Comparison of ENCODE assay signal across 17 cellular contexts in genomic region chr4:176760468-176760867, GRCh38. TPM values are rescaled to one million over a fixed set of nuclear protein-coding genes. Genes with fewer than 3 reads are reported as not detected.
DNase-seq lines count a peak whose midpoint lies in the region; ATAC-seq and TF ChIP-seq lines count a peak whose summit lies in the region.
"Had no signal": no experiment of that assay in that cellular context is flagged by ENCODE, and none has a peak within 500 bp of the region (broad histone marks: within the 10 kb centered on the region; RNA-seq: fewer than 3 reads in every experiment).

No MANE protein-coding gene starts in this region.

- no peak overlapping the region for H2BK120ac ChIP-seq in neuronal stem cell (ENCODE audit: low read depth, low read length)

- no peak overlapping the region for H3K23ac ChIP-seq in neuronal stem cell (ENCODE audit: low read depth, low read length, poor library complexity)

- H4K91ac ChIP-seq in neuronal stem cell (ENCODE audit: low read depth, low read length, poor library complexity): no peak overlapping the region

- no peak overlapping the region for H3K18ac ChIP-seq in neuronal stem cell (ENCODE audit: low read length)

- no peak overlapping the region for H2BK12ac ChIP-seq in neuronal stem cell (ENCODE audit: low read length)

- TF ChIP-seq EP300 in SK-N-SH (IDR thresholded peaks at IDR 0.05; ENCODE audit: borderline replicate concordance in 1 of 2, low read depth in 1 of 2, low read length in 1 of 2): no peak

- no peak overlapping the region for H2BK5ac ChIP-seq in neuronal stem cell (ENCODE audit: low read length)

- H3K36me3 ChIP-seq in SK-N-SH (replicated peaks in 1 of 2; ENCODE audit: control insufficient read depth in 1 of 2, insufficient read depth in 2 of 2, low read length in 1 of 2): peaks cover 0 to 35% of the 10 kb centered on the region in 2 experiments
- peaks cover 4% of the 10 kb centered on the region; the same call in 1 of the 2 replicates for H3K36me3 ChIP-seq in SJSA1
- no peaks in the 10 kb centered on the region for H3K36me3 ChIP-seq in neuronal stem cell (replicated peaks in 1 of 2; ENCODE audit: control insufficient read depth in 2 of 2, insufficient read depth in 2 of 2, low read length in 2 of 2)
- H3K36me3 ChIP-seq: BLaER1 had no signal

- peaks cover 100% of the 10 kb centered on the region for H3K79me2 ChIP-seq in SK-N-SH (ENCODE audit: insufficient read depth)

- H3K9me2 ChIP-seq in SK-N-SH: no peaks in the 10 kb centered on the region

- peak overlapping the region; percentile 39 to 82; a peak in 3 of 4 replicates for H3K27ac ChIP-seq in SK-N-SH (ENCODE audit: low read depth in 2 of 2, low read length in 1 of 2)
- H3K27ac ChIP-seq in SJSA1: 0 out of 2 replicates have a peak overlapping the region, but pooled peaks have one; percentile 0
- no peak overlapping the region for H3K27ac ChIP-seq in neuronal stem cell (replicated peaks; ENCODE audit: low read length)
- H3K27ac ChIP-seq: 22Rv1, BLaER1, HL-60 had no signal

- H4K8ac ChIP-seq in neuronal stem cell (ENCODE audit: low read depth, low read length): no peak overlapping the region

- no peak for TF ChIP-seq RAD21 in SK-N-SH (IDR thresholded peaks at IDR 0.05; ENCODE audit: low read length)

- H3K79me1 ChIP-seq in neuronal stem cell (ENCODE audit: low read depth, low read length): no peaks in the 10 kb centered on the region

- H2AFZ ChIP-seq in SK-N-SH (ENCODE audit: low read depth) (no peak overlapping the region), neuronal stem cell (ENCODE audit: low read length) (no peak overlapping the region)

- no peak for TF ChIP-seq CTCF in SK-N-SH (IDR thresholded peaks at IDR 0.05)
- no peak for TF ChIP-seq CTCF in fibroblast of pulmonary artery (IDR thresholded peaks at IDR 0.05; ENCODE audit: low read length, missing control alignments)

- H3K9me3 ChIP-seq in SK-N-SH: 0 out of 2 replicates have a peak, but pooled peaks cover 4% of the 10 kb centered on the region
- no peaks in the 10 kb centered on the region for H3K9me3 ChIP-seq in SJSA1 (replicated peaks)
- H3K9me3 ChIP-seq in neuronal stem cell (replicated peaks in 1 of 2; ENCODE audit: control insufficient read depth in 2 of 2, insufficient read depth in 1 of 2, low read depth in 1 of 2, low read length in 2 of 2): no peaks in the 10 kb centered on the region
- H3K9me3 ChIP-seq: BLaER1, Caco-2 had no signal

- H3K27me3 ChIP-seq in SK-N-SH (ENCODE audit: insufficient read depth) (no peaks in the 10 kb centered on the region), SJSA1 (replicated peaks) (no peaks in the 10 kb centered on the region), neuronal stem cell (ENCODE audit: control insufficient read depth in 3 of 3, insufficient read depth in 3 of 3, low read depth in 1 of 3, low read length in 3 of 3) (no peaks in the 10 kb centered on the region)
- H3K27me3 ChIP-seq: BLaER1 had no signal

- H3K4me1 ChIP-seq in SK-N-SH (ENCODE audit: control insufficient read depth in 1 of 2, insufficient read depth in 2 of 2, low read depth in 1 of 2, low read length in 1 of 2) (peaks cover 0 to 17% of the 10 kb centered on the region in 2 experiments; a peak in 3 of 4 replicates), SJSA1 (replicated peaks) (peaks cover 39% of the 10 kb centered on the region), neuronal stem cell (ENCODE audit: control insufficient read depth in 2 of 2, insufficient read depth in 1 of 2, low read depth in 1 of 2, low read length in 2 of 2) (no peaks in the 10 kb centered on the region)
- H3K4me1 ChIP-seq: BLaER1, Caco-2 had no signal

- H3F3A ChIP-seq in SK-N-SH (replicated peaks; ENCODE audit: insufficient read depth): peaks cover 51% of the 10 kb centered on the region

- peak overlapping the region; percentile 60 for H3K4me2 ChIP-seq in SK-N-SH
- H3K4me2 ChIP-seq in neuronal stem cell (ENCODE audit: insufficient read depth, low read length, poor library complexity, severe bottlenecking): no peak overlapping the region
- H3K4me2 ChIP-seq: BLaER1 had no signal

- CTCF ChIA-PET in SK-N-SH (lab: Yijun Ruan, JAX): no interaction called here

- peaks cover 96% of the 10 kb centered on the region for H4K20me1 ChIP-seq in SK-N-SH (ENCODE audit: insufficient read depth)
- H4K20me1 ChIP-seq: BLaER1 had no signal

- H3K4me3 ChIP-seq in SK-N-SH (ENCODE audit: low read depth in 2 of 2, low read length in 1 of 2) (no peak overlapping the region), SJSA1 (no peak overlapping the region), fibroblast of pulmonary artery (replicated peaks; ENCODE audit: low read depth, low read length) (peak overlapping the region; percentile 22), neuronal stem cell (ENCODE audit: low read length in 2 of 2) (no peak overlapping the region)
- H3K4me3 ChIP-seq: BLaER1 had no signal

- H3K4ac ChIP-seq in neuronal stem cell (ENCODE audit: low read length): no peak overlapping the region

- H3K14ac ChIP-seq in neuronal stem cell (ENCODE audit: low read length): no peak overlapping the region

- H2BK15ac ChIP-seq in neuronal stem cell (ENCODE audit: low read length): no peak overlapping the region

- POLR2A ChIA-PET in SK-N-SH (lab: Yijun Ruan, JAX): no interaction called here

- DNase-seq in SK-N-SH (no peak), SJSA1 (ENCODE audit: low read depth in 1 of 2, low spot score in 2 of 2) (no peak), fibroblast of pulmonary artery (ENCODE audit: low read depth) (peak; percentile 60), SHP77 treated with DMSO at 0.1 percent for 48 hours (lab: John Stamatoyannopoulos, UW) (no peak), neuronal stem cell (ENCODE audit: low spot score) (no peak)
- DNase-seq: AML-193; Caco-2; CD8-positive, alpha-beta memory T cell; DND-41; GDM1; HCEC 1CT had no signal

- H3K9ac ChIP-seq in SK-N-SH: peak overlapping the region; percentile 40; the same call in 1 of the 2 replicates
- no peak overlapping the region for H3K9ac ChIP-seq in neuronal stem cell (ENCODE audit: low read depth, low read length, poor library complexity)
- H3K9ac ChIP-seq: BLaER1 had no signal

- ATAC-seq in SK-N-SH treated with all-trans-retinoic acid at 6 μM for 48 hours (no peak), HG03378 (IDR thresholded peaks at IDR 0.05; ENCODE audit: unreplicated experiment) (no peak)

- H2AK5ac ChIP-seq in neuronal stem cell (ENCODE audit: low read depth, low read length): no peak overlapping the region

- 42% methylated on average over 3 of the region's 3 CpGs for WGBS in SK-N-SH (ENCODE audit: low lambda C conversion rate)
- no CpG with 5 or more reads among the region's 3 CpGs for WGBS in neuronal stem cell (ENCODE audit: extremely low coverage in 2 of 2, insufficient read length in 2 of 2, insufficient replicate concordance in 1 of 2), 2 donors

TF ChIP-seq in SK-N-SH, 30 proteins besides CTCF, POLR2A, EP300 and RAD21 (continues in another document):
- TF ChIP-seq MAX (IDR thresholded peaks at IDR 0.05; ENCODE audit: low read depth) (no peak), ZBTB33 (IDR thresholded peaks at IDR 0.05; ENCODE audit: borderline replicate concordance, low read depth) (no peak), GATA2 (CRISPR knock-in tag; IDR thresholded peaks at IDR 0.05) (no peak), FOSL2 (IDR thresholded peaks at IDR 0.05; ENCODE audit: borderline replicate concordance, low read depth) (no peak), FOXM1 (IDR thresholded peaks at IDR 0.05; ENCODE audit: low read depth) (no peak)

TF ChIP-seq in SK-N-SH treated with all-trans-retinoic acid at 6 μM for 48 hours, 23 proteins besides CTCF, POLR2A, EP300 and RAD21 (continues in another document):
- TF ChIP-seq CREB5 (CRISPR knock-in tag; IDR thresholded peaks at IDR 0.05; ENCODE audit: low read depth) (no peak), POU6F1 (CRISPR knock-in tag; IDR thresholded peaks at IDR 0.05; ENCODE audit: borderline replicate concordance, low read depth) (no peak), RARB (CRISPR knock-in tag; IDR thresholded peaks at IDR 0.05) (no peak)

RNA-seq across cellular contexts. Expression of gene VEGFC, which starts 32.3 kb away (rescaled TPM):
- 81.9 and 84.7 TPM in 2 replicates for polyA plus RNA-seq in SK-N-SH (2012; rRNA removed)
- 113 and 118 TPM in 2 replicates for polyA plus RNA-seq in SK-N-SH (2012; cell fraction: cytosol; rRNA removed)
- 98.6 and 151 TPM in 2 replicates for polyA plus RNA-seq in SK-N-SH (2012; cell fraction: nucleus; rRNA removed)
- total RNA-seq in SJSA1 (2014; rRNA removed; shearing (Covaris generic)): 14.3 and 19.0 TPM in 2 replicates
- polyA plus RNA-seq in neuronal stem cell (2013, experiment 1 of 2): 2.3 TPM
- polyA plus RNA-seq in neuronal stem cell (2013, experiment 2 of 2): 2.3 TPM
- total RNA-seq: A673; Caco-2; CD8-positive, alpha-beta memory T cell had no signal
- polyA plus RNA-seq: CD8-positive, alpha-beta memory T cell had no signal
